Comparison of ENCODE assay signal across 8 cellular contexts in genomic region chr6:26104457-26105108, GRCh38. TPM values are rescaled to one million over a fixed set of nuclear protein-coding genes. Genes with fewer than 3 reads are reported as not detected.
A peak's percentile ranks its signal among the peaks of the same experiment; 100 is the strongest.
DNase-seq lines count a peak whose midpoint lies in the region; ATAC-seq and TF ChIP-seq lines count a peak whose summit lies in the region.

No MANE protein-coding gene starts in this region.

- H3K36me3 ChIP-seq in OCI-LY3 (replicated peaks; ENCODE audit: low read depth, low read length) (peaks cover 4% of the 10 kb centered on the region), ectodermal cell (ENCODE audit: control insufficient read depth, insufficient read depth, low read length) (no peaks in the 10 kb centered on the region)

- H3K9me3 ChIP-seq in OCI-LY3 (ENCODE audit: insufficient read depth, low read length) = peaks cover 6% of the 10 kb centered on the region; the same call in 1 of the 2 replicates
- H3K9me3 ChIP-seq in ectodermal cell (ENCODE audit: control insufficient read depth, low read length) = no peaks in the 10 kb centered on the region

- no peak overlapping the region; the same call in 1 of the 2 replicates for H2AFZ ChIP-seq in OCI-LY3 (ENCODE audit: low read depth, low read length)

- H4K20me1 ChIP-seq in OCI-LY3 (ENCODE audit: insufficient read depth, low read length) = no peaks in the 10 kb centered on the region

- H3K4me2 ChIP-seq in OCI-LY3 (ENCODE audit: low read length) = peak overlapping the region; percentile 88

- H3K4me3 Mint-ChIP-seq in natural killer cell = peak overlapping the region; percentile 90

- H3K4me1 Mint-ChIP-seq in natural killer cell = peaks cover 18% of the 10 kb centered on the region in 2 donors

- peak overlapping the region; percentile 85 for H3K9ac ChIP-seq in OCI-LY3 (ENCODE audit: low read length)

- intact Hi-C loops in Right ventricle myocardium superior (cut with DNase I) (no loop called here), Right ventricle myocardium inferior (cut with DNase I) (loop anchor here (1.0 kb wide), 1 partner anchor 19 kb away; a partner anchor contains a TSS), natural killer cell (cut with micrococcal nuclease) (loop anchor here (1.0 to 5.0 kb wide), 6 partner anchors 19 to 168 kb away; a partner anchor contains a TSS)

- peak overlapping the region; percentile 97 for H3K27ac ChIP-seq in OCI-LY3 (ENCODE audit: low read length)
- H3K27ac ChIP-seq in ectodermal cell (ENCODE audit: insufficient read depth, low read depth, low read length, poor library complexity, severe bottlenecking) = peak overlapping the region; percentile 94

- no peaks in the 10 kb centered on the region for H3K27me3 Mint-ChIP-seq in natural killer cell (ENCODE audit: low read depth in 2 of 2)

- H3K9me3 Mint-ChIP-seq in natural killer cell = no peaks in the 10 kb centered on the region

- ATAC-seq in Right ventricle myocardium superior (ENCODE audit: poor library complexity) = peak; percentile 2
- ATAC-seq in Right ventricle myocardium inferior = no peak
- ATAC-seq in natural killer cell = peak; percentile 1 to 13 (median 9)
- ATAC-seq in GM21367 (IDR thresholded peaks at IDR 0.05; ENCODE audit: unreplicated experiment) = no peak

- WGBS in ectodermal cell, 2 experiments = 73 to 75% methylated on average over 19 to 22 of the region's 22 CpGs

- H3K36me3 Mint-ChIP-seq in natural killer cell = no peaks in the 10 kb centered on the region

- H3K27me3 ChIP-seq in OCI-LY3 (ENCODE audit: low read depth, low read length) (no peaks in the 10 kb centered on the region), ectodermal cell (ENCODE audit: control insufficient read depth, insufficient read depth, low read length, poor library complexity, severe bottlenecking) (no peaks in the 10 kb centered on the region)

- peak overlapping the region; percentile 98 to 99 for H3K27ac Mint-ChIP-seq in natural killer cell

- DNase-seq in Right ventricle myocardium superior (no peak), Right ventricle myocardium inferior (ENCODE audit: missing footprints) (no peak), natural killer cell (no peak), NCI-H1105 treated with DMSO at 0.1 percent for 48 hours (lab: John Stamatoyannopoulos, UW) (no peak), GM03348 (ENCODE audit: low spot score) (no peak)

- H3K4me1 ChIP-seq in OCI-LY3 (ENCODE audit: low read length) = peaks cover 10% of the 10 kb centered on the region
- peaks cover 6% of the 10 kb centered on the region for H3K4me1 ChIP-seq in ectodermal cell (ENCODE audit: control insufficient read depth, insufficient read depth, low read length)

- TF ChIP-seq CTCF in OCI-LY3 (IDR thresholded peaks at IDR 0.05; ENCODE audit: low read depth, low read length) (no peak), natural killer cell (IDR thresholded peaks at IDR 0.05) (no peak)

- no peaks in the 10 kb centered on the region for H3K79me2 ChIP-seq in OCI-LY3 (ENCODE audit: low read length)

- H3K4me3 ChIP-seq in OCI-LY3 (ENCODE audit: low read length) (peak overlapping the region; percentile 75), ectodermal cell (ENCODE audit: insufficient read depth, low read depth, low read length) (peak overlapping the region; percentile 52)

RNA-seq across cellular contexts. Expression of gene HFE, which starts 17.4 kb away (rescaled TPM):
- total RNA-seq in Right ventricle myocardium superior = 5.2 TPM
- total RNA-seq in Right ventricle myocardium inferior = 5.3 TPM
- polyA plus RNA-seq in ectodermal cell (2013, experiment 1 of 4) = 0.78 TPM
- polyA plus RNA-seq in ectodermal cell (2013, experiment 2 of 4) = 0.92 TPM
- 0.85 TPM for polyA plus RNA-seq in ectodermal cell (2013, experiment 3 of 4)
- 0.93 TPM for polyA plus RNA-seq in ectodermal cell (2013, experiment 4 of 4)
- total RNA-seq in natural killer cell = 1 to 10 TPM; 1.5 to 2.3 (median 1.8) TPM

Comparison
In these comparisons a context has a peak if more than half of its experiments do, and no peak if none do; other contexts are left out.
1. ATAC-seq: peak in Right ventricle myocardium superior (single experiment) and natural killer cell (3 of 3); none in Right ventricle myocardium inferior (single experiment) and GM21367 (single experiment).